34 cellular contexts compared by ENCODE assay signal in the genomic region with DNA sequence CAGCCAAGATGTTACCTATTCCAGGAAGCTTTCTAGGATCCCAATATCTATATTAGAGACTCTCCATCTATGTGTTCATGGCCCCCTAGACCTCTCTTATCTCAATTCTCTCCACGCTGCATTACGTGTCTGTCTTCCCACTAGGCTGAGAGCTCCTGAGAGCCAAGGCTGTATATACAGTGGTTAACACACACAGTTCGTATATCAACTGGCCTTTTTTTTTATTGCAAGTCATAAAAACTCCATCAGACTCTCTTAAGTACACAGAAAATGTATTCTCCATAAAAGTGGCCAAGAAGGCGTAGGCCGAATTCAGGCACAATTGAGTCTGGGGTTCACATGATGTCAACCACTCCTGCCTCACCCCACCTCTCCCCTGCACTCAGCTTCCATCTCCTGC.
"Had no signal": no experiment of that assay in that cellular context is flagged by ENCODE, and none has a peak within 500 bp of the region (broad histone marks: within the 10 kb centered on the region; RNA-seq: fewer than 3 reads in every experiment).

No MANE protein-coding gene starts in this region.

- H3K9me3 ChIP-seq: adrenal gland, body of pancreas, breast epithelium, Peyer's patch, SJSA1, SK-N-SH had no signal

- H3K9ac ChIP-seq: KMS-11, SK-N-SH had no signal

- H3K27ac ChIP-seq: adrenal gland, body of pancreas, breast epithelium, KMS-11, Peyer's patch, SJSA1, VCaP had no signal

- H3K4me3 ChIP-seq: adrenal gland, body of pancreas, breast epithelium, Peyer's patch, SJSA1 had no signal

- FAIRE-seq: astrocyte, TTC549 had no signal

- H3K4me1 ChIP-seq: adrenal gland, body of pancreas, breast epithelium, Peyer's patch, SJSA1 had no signal

- ATAC-seq: activated naive CD4-positive, alpha-beta T cell treated with anti-CD3 and anti-CD28 coated beads, Interleukin-2, amount 50 U/mL, for 72 hours; activated T-cell treated with anti-CD3 and anti-CD28 coated beads, Interleukin-2, amount 50 U/mL, for 4 hours; body of pancreas; PC-3 had no signal

- DNase-seq: activated B cell treated with CpG ODN at 0.5 μM for 24 hours; activated CD4-positive, alpha-beta memory T cell treated with anti-CD3 and anti-CD28 coated beads for 36 hours; activated CD4-positive, alpha-beta T cell treated with anti-CD3 and anti-CD28 coated beads for 4 hours; activated CD4-positive, alpha-beta T cell treated with anti-CD3 and anti-CD28 coated beads, Interleukin-2, amount 50 U/mL, for 1 hour; activated CD4-positive, CD25-positive, alpha-beta regulatory T cell treated with anti-CD3 and anti-CD28 coated beads, Interleukin-2, amount 50 U/mL, for 72 hours; activated CD8-positive, alpha-beta memory T cell treated with anti-CD3 and anti-CD28 coated beads, Interleukin-2, amount 50 U/mL, for 4 hours; activated gamma-delta T cell treated with Interleukin-2 at 50 U/mL for 16 hours; activated naive CD4-positive, alpha-beta T cell treated with anti-CD3 and anti-CD28 coated beads for 36 hours; activated T-cell treated with anti-CD3 and anti-CD28 coated beads for 4 hours; activated T-cell treated with anti-CD3 and anti-CD28 coated beads, Interleukin-2, amount 50 U/mL, for 4 hours; adrenal gland; body of pancreas; caudate nucleus; MM.1S; MV-4-11; NCI-H1092; NCI-H1436 treated with DMSO at 0.1 percent for 48 hours; NCI-H1694 treated with DMSO at 0.1 percent for 48 hours; NCI-H2029; NCI-H345; NCI-H524 treated with DMSO at 0.1 percent for 48 hours; NK-92 treated with Interleukin-12 subunit alpha and Interleukin-12 subunit beta, amount 100 ng/mL, for 24 hours; PC-3; RPMI8226; SHP77 treated with DMSO at 0.1 percent for 48 hours; SK-N-SH had no signal

- H3K27me3 ChIP-seq: body of pancreas, breast epithelium, Peyer's patch, SJSA1 had no signal

- H3K4me2 ChIP-seq: KMS-11, SK-N-SH had no signal

- H3K36me3 ChIP-seq: adrenal gland, breast epithelium, Peyer's patch, SJSA1 had no signal
